In the genomic region with DNA sequence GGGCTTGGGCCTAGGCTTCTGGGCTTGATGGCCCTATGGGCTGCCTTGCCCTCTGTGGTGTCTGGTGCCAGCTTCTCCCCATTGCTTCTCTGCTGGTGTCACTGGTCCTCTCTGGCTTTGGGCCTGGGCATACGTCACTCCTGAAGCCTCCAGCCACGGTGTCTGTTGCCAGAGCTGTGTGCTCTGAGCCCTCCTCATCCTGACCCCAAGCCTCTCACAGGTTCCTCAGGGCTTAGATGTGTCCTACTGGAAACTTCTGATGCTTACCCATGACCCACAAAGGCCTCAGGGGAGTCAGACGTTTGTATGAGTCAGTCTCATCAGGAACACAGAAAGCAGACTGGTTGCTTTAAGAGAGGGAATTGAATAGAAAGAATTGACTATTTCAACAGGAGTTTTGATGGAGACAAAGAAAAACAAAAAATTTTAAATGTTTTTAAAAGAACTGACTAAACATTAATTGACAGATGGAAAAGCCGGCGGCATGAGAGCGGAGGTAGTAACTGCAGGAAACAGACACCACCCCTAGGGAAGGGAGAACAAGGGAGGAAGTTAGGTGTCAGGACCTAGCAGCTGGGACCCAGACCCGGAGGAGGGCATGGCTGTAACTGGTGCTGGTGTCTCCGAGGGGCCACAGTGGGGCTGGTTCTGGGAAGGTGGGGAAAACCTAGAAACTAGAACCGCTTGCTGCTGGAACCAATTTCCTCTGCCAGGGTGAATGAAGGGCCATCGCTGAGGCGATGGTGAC, we compare ENCODE assay signal across 13 cellular contexts. TPM values are rescaled to one million over a fixed set of nuclear protein-coding genes. Genes with fewer than 3 reads are reported as not detected.
A peak's percentile ranks its signal among the peaks of the same experiment; 100 is the strongest.
DNase-seq lines count a peak whose midpoint lies in the region; ATAC-seq and TF ChIP-seq lines count a peak whose summit lies in the region.
"Had no signal": no experiment of that assay in that cellular context is flagged by ENCODE, and none has a peak within 500 bp of the region (broad histone marks: within the 10 kb centered on the region; RNA-seq: fewer than 3 reads in every experiment).

No MANE protein-coding gene starts in this region.

- peak overlapping the region; percentile 74 for H3K27ac ChIP-seq in Panc1 (ENCODE audit: low read length)
- H3K27ac ChIP-seq in osteoblast (ENCODE audit: low read depth, low read length): peak overlapping the region; percentile 44
- H3K27ac ChIP-seq in OCI-LY7 (ENCODE audit: low read depth, low read length, poor library complexity, severe bottlenecking): no peak overlapping the region
- no peak overlapping the region for H3K27ac ChIP-seq in Karpas-422 (ENCODE audit: low read length)
- H3K27ac ChIP-seq: WERI-Rb-1 had no signal

- no peaks in the 10 kb centered on the region for H4K20me1 ChIP-seq in osteoblast (ENCODE audit: insufficient read depth, low read length)
- H4K20me1 ChIP-seq in OCI-LY7 (ENCODE audit: insufficient read depth, low read length): no peaks in the 10 kb centered on the region
- H4K20me1 ChIP-seq in Karpas-422 (ENCODE audit: insufficient read depth, low read depth, low read length): no peaks in the 10 kb centered on the region

- H3K4me2 ChIP-seq in osteoblast (ENCODE audit: insufficient read depth, low read length): peak overlapping the region; percentile 37
- H3K4me2 ChIP-seq in OCI-LY7 (ENCODE audit: low read length): no peak overlapping the region
- H3K4me2 ChIP-seq in Karpas-422 (ENCODE audit: low read depth, low read length, poor library complexity, severe bottlenecking): no peak overlapping the region

- peak overlapping the region; percentile 71 for H2AFZ ChIP-seq in osteoblast (ENCODE audit: low read length)
- H2AFZ ChIP-seq in OCI-LY7 (ENCODE audit: low read length): no peak overlapping the region
- no peak overlapping the region for H2AFZ ChIP-seq in Karpas-422 (ENCODE audit: low read length)

- in situ Hi-C loops in Panc1 (cut with HindIII; ENCODE audit: low pct_unique_long_range_greater_than_20kb, low sequenced_read_pairs): no loop called here

- no TSS peak for BruUV-seq in Panc1 (replicated peaks; lab: Mats Ljungman, UMichigan)
- no TSS peak for BruUV-seq in OCI-LY7 (replicated peaks; lab: Mats Ljungman, UMichigan)

- no peak overlapping the region for H3K4me3 Mint-ChIP-seq in T-cell
- no peak overlapping the region for H3K4me3 Mint-ChIP-seq in natural killer cell

- POLR2A ChIA-PET in Panc1 (lab: Charles Lee): no interaction called here
- POLR2A ChIA-PET in T-cell (lab: Charles Lee): no interaction called here
- POLR2A ChIA-PET in OCI-LY7 (lab: Charles Lee): no interaction called here

- H3K9me2 ChIP-seq in OCI-LY7 (ENCODE audit: insufficient read depth, low read length) (no peaks in the 10 kb centered on the region), Karpas-422 (replicated peaks; ENCODE audit: insufficient read depth, low read length) (no peaks in the 10 kb centered on the region)

- peak; percentile 89 for DNase-seq in COLO829 (ENCODE audit: low spot score)
- no peak for DNase-seq in Panc1 (ENCODE audit: low read depth, low spot score)
- DNase-seq in osteoblast (ENCODE audit: insufficient read length, low spot score, missing footprints): peak; percentile 91
- DNase-seq in T-cell: no peak
- no peak for DNase-seq in OCI-LY7 (ENCODE audit: low spot score)
- DNase-seq in Karpas-422: no peak
- no peak for DNase-seq in natural killer cell
- DNase-seq: amygdala; DMS 273 treated with DMSO at 0.1 percent for 48 hours; NCI-H524; stimulated activated CD4-positive, alpha-beta T cell treated with anti-CD3 and anti-CD28 coated beads, Interleukin-12 subunit alpha, Interleukin-12 subunit beta, amount 100 ng/mL, for 4 hours; WERI-Rb-1 had no signal

- no peaks in the 10 kb centered on the region for H3K36me3 Mint-ChIP-seq in T-cell
- H3K36me3 Mint-ChIP-seq in natural killer cell: no peaks in the 10 kb centered on the region

- H3K36me3 ChIP-seq in Panc1 (ENCODE audit: control insufficient read depth, insufficient read depth, low read length) (no peaks in the 10 kb centered on the region), osteoblast (ENCODE audit: insufficient read depth, low read length) (no peaks in the 10 kb centered on the region), OCI-LY7 (ENCODE audit: insufficient read depth, low read length) (no peaks in the 10 kb centered on the region), Karpas-422 (ENCODE audit: insufficient read depth, low read length) (no peaks in the 10 kb centered on the region)
- H3K36me3 ChIP-seq: WERI-Rb-1 had no signal

- H3K4me1 ChIP-seq in Panc1 (ENCODE audit: control insufficient read depth, insufficient read depth, low read length) (peaks cover 38% of the 10 kb centered on the region), osteoblast (ENCODE audit: insufficient read depth, low read length) (peaks cover 32% of the 10 kb centered on the region), OCI-LY7 (ENCODE audit: insufficient read depth, low read length, poor library complexity, severe bottlenecking) (no peaks in the 10 kb centered on the region), Karpas-422 (ENCODE audit: low read length) (no peaks in the 10 kb centered on the region)

- peaks cover 0 to 2% of the 10 kb centered on the region in 2 donors for H3K27me3 Mint-ChIP-seq in T-cell
- peaks cover 7% of the 10 kb centered on the region in 2 donors for H3K27me3 Mint-ChIP-seq in natural killer cell (ENCODE audit: low read depth in 2 of 2)

- no peaks in the 10 kb centered on the region for H3K27me3 ChIP-seq in Panc1 (ENCODE audit: control insufficient read depth, insufficient read depth, low read length)
- no peaks in the 10 kb centered on the region for H3K27me3 ChIP-seq in osteoblast (ENCODE audit: insufficient read depth, low read length)
- no peaks in the 10 kb centered on the region for H3K27me3 ChIP-seq in Karpas-422 (ENCODE audit: low read length)

- H3K79me2 ChIP-seq in osteoblast (ENCODE audit: insufficient read depth, low read length) (no peaks in the 10 kb centered on the region), OCI-LY7 (ENCODE audit: insufficient read depth, low read depth, low read length) (no peaks in the 10 kb centered on the region), Karpas-422 (ENCODE audit: low read length) (no peaks in the 10 kb centered on the region)

- no peaks in the 10 kb centered on the region for H3K9me3 Mint-ChIP-seq in T-cell
- H3K9me3 Mint-ChIP-seq in natural killer cell: no peaks in the 10 kb centered on the region

- CTCF ChIA-PET in Panc1 (lab: Charles Lee) (no interaction called here), T-cell (lab: Charles Lee) (no interaction called here), OCI-LY7 (lab: Charles Lee; ENCODE audit: unreplicated experiment) (no interaction called here)

- H3K9ac ChIP-seq in Karpas-422 (ENCODE audit: low read length): no peak overlapping the region

- no peak overlapping the region for H3K27ac Mint-ChIP-seq in T-cell
- H3K27ac Mint-ChIP-seq in natural killer cell: no peak overlapping the region

- no peak for TF ChIP-seq CTCF in Panc1 (IDR thresholded peaks at IDR 0.05)
- no peak for TF ChIP-seq CTCF in osteoblast (IDR thresholded peaks at IDR 0.05; ENCODE audit: extremely low read depth, low read depth, low read length)
- TF ChIP-seq CTCF in OCI-LY7 (conservative IDR thresholded peaks at IDR 0.05; ENCODE audit: low read length): no peak
- no peak for TF ChIP-seq CTCF in natural killer cell (IDR thresholded peaks at IDR 0.05)

- H3K4me1 Mint-ChIP-seq in T-cell: no peaks in the 10 kb centered on the region
- no peaks in the 10 kb centered on the region for H3K4me1 Mint-ChIP-seq in natural killer cell

- H3K4me3 ChIP-seq in Panc1 (ENCODE audit: low read depth in 2 of 2, low read length in 2 of 2) (no peak overlapping the region), osteoblast (ENCODE audit: insufficient read depth, low read length) (no peak overlapping the region), OCI-LY7 (ENCODE audit: low read depth, low read length, poor library complexity, severe bottlenecking) (no peak overlapping the region), Karpas-422 (ENCODE audit: low read length) (no peak overlapping the region)

- intact Hi-C loops in Panc1 (cut with micrococcal nuclease; ENCODE audit: unreplicated experiment): no loop called here
- intact Hi-C loops in OCI-LY7 (cut with micrococcal nuclease; ENCODE audit: unreplicated experiment): no loop called here
- intact Hi-C loops in natural killer cell (cut with micrococcal nuclease): no loop called here

- ATAC-seq in Panc1: peak; percentile 79
- peak; percentile 48 for ATAC-seq in esophagus mucosa
- no peak for ATAC-seq in T-cell (replicated peaks in 1 of 4)
- ATAC-seq in natural killer cell: no peak

- no peaks in the 10 kb centered on the region for H3K9me3 ChIP-seq in Panc1 (ENCODE audit: control insufficient read depth, insufficient read depth, low read depth, low read length)
- no peaks in the 10 kb centered on the region for H3K9me3 ChIP-seq in osteoblast (ENCODE audit: low read depth, low read length)
- H3K9me3 ChIP-seq in OCI-LY7 (ENCODE audit: low read length): no peaks in the 10 kb centered on the region
- H3K9me3 ChIP-seq in Karpas-422 (ENCODE audit: low read length): no peaks in the 10 kb centered on the region

RNA-seq across cellular contexts. Expression of gene CITED4, which starts 39.9 kb away (rescaled TPM):
- total RNA-seq in Panc1 (2021; ENCODE audit: unreplicated experiment) (145 TPM), esophagus mucosa (28.7 TPM), osteoblast (1.2 and 3.3 TPM in 2 replicates), T-cell (10 to 100 TPM; 23.4 to 37.0 (median 28.4) TPM), OCI-LY7 (2022) (not detected in 2 replicates), natural killer cell (1 to 10 TPM; 3.5 to 7.7 (median 4.9) TPM)
- 241 TPM for polyA plus RNA-seq in Panc1 (2012; ENCODE audit: insufficient read length)
- total RNA-seq in OCI-LY7 (2014; rRNA removed; shearing (Covaris generic)): 2.0 TPM in 1 of 2 replicates, not detected in the other
- not detected in 2 replicates for total RNA-seq in Karpas-422 (2014; rRNA removed; shearing (Covaris generic); ENCODE audit: low replicate concordance)

Comparison
In these comparisons a context has a peak if more than half of its experiments do, and no peak if none do; other contexts are left out.
1. DNase-seq: peak in COLO829 (single experiment) and osteoblast (single experiment); none in Panc1 (single experiment), T-cell (0 of 34), OCI-LY7 (single experiment), Karpas-422 (single experiment) and natural killer cell (single experiment).
2. ATAC-seq: peak in Panc1 (single experiment) and esophagus mucosa (single experiment); none in T-cell (0 of 4) and natural killer cell (0 of 3).
3. H3K27ac ChIP-seq: peak in Panc1 (single experiment) and osteoblast (single experiment); none in OCI-LY7 (single experiment) and Karpas-422 (single experiment).